ENCODE assay signal across 23 cellular contexts in the genomic region with DNA sequence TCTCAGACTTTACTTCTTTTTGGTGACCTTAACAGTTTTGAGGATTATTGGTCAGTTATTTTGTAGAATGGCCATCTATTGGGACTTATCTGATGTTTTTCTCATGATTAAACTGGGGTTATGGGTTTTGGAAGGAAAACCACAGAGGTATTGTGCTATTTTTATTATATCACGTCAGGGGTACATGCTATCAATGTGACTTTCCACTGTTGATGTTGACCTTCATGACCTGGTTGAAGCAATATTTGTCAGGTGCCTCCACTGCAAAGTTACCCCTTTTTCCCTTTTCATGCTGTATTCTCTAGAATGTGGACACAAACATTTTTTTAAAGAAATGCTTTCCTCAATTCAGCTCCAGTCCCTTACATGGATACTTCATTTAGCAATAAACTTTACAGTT.
A peak's percentile ranks its signal among the peaks of the same experiment; 100 is the strongest.
DNase-seq lines count a peak whose midpoint lies in the region; ATAC-seq and TF ChIP-seq lines count a peak whose summit lies in the region.
"Had no signal": no experiment of that assay in that cellular context is flagged by ENCODE, and none has a peak within 500 bp of the region (broad histone marks: within the 10 kb centered on the region; RNA-seq: fewer than 3 reads in every experiment).

No MANE protein-coding gene starts in this region.

- intact Hi-C loops in Right ventricle myocardium superior (cut with DNase I), result no loop called here
- intact Hi-C loops in Right ventricle myocardium inferior (cut with DNase I), result loop anchor here (10.0 kb wide), 1 partner anchor 156 kb away; the partner anchor contains the start of gene TSLP
- intact Hi-C loops in left ventricle myocardium inferior (cut with micrococcal nuclease), result no loop called here
- intact Hi-C loops in right cardiac atrium (cut with DNase I), result no loop called here
- intact Hi-C loops in IMR-90 (cut with micrococcal nuclease), result loop anchor here (5.0 kb wide), 2 partner anchors 151 to 154 kb away; partner anchors contain the start of gene TSLP

- no peak overlapping the region for H4K8ac ChIP-seq in IMR-90 (ENCODE audit: low read depth in 2 of 2, low read length in 2 of 2)

- no peak overlapping the region for H3K18ac ChIP-seq in IMR-90 (ENCODE audit: low read depth, low read length)

- H3K79me1 ChIP-seq in IMR-90 (ENCODE audit: low read depth in 1 of 2, low read length in 2 of 2), result no peaks in the 10 kb centered on the region

- H4K20me1 ChIP-seq in IMR-90 (ENCODE audit: insufficient read depth, low read length), result no peaks in the 10 kb centered on the region
- no peaks in the 10 kb centered on the region for H4K20me1 ChIP-seq in smooth muscle cell (ENCODE audit: low read depth)
- H4K20me1 ChIP-seq: BLaER1 treated with 17β-estradiol and CSF1 and Interleukin-3, amounts not matched to agents 10 nM and 100 nM had no signal

- H3K36me3 ChIP-seq in left ventricle myocardium inferior (no peaks in the 10 kb centered on the region), IMR-90 (ENCODE audit: control insufficient read depth, insufficient read depth, low read length) (no peaks in the 10 kb centered on the region), smooth muscle cell (ENCODE audit: low read depth) (no peaks in the 10 kb centered on the region)
- H3K36me3 ChIP-seq: BE2C; BLaER1 treated with 17β-estradiol and CSF1 and Interleukin-3, amounts not matched to agents 10 nM and 100 nM had no signal

- H3K9me1 ChIP-seq in IMR-90 (ENCODE audit: insufficient read depth, low read length), result peaks cover 4% of the 10 kb centered on the region; the same call in 1 of the 2 replicates

- peak overlapping the region; percentile 3; the same call in 1 of the 2 replicates for H3K4ac ChIP-seq in IMR-90 (ENCODE audit: low read depth, low read length)

- H2AFZ ChIP-seq in IMR-90 (replicated peaks; ENCODE audit: low read length, poor library complexity) (no peak overlapping the region), smooth muscle cell (ENCODE audit: low read depth) (no peak overlapping the region)
- H2AFZ ChIP-seq: GM23248 had no signal

- dilution Hi-C loops in IMR-90 (cut with HindIII; ENCODE audit: low sequenced_read_pairs, unreplicated experiment), result no loop called here

- H3K4me3 ChIP-seq in left ventricle myocardium inferior, result no peak overlapping the region
- H3K4me3 ChIP-seq in right cardiac atrium (ENCODE audit: low read length), result no peak overlapping the region
- no peak overlapping the region for H3K4me3 ChIP-seq in IMR-90 (ENCODE audit: insufficient read depth, low read depth, low read length)
- no peak overlapping the region for H3K4me3 ChIP-seq in smooth muscle cell
- H3K4me3 ChIP-seq: A549; BLaER1 treated with 17β-estradiol and CSF1 and Interleukin-3, amounts not matched to agents 10 nM and 100 nM; GM12878; GM23248 had no signal

- CTCF ChIA-PET in IMR-90 (lab: Yijun Ruan, JAX), result no interaction called here

- no peaks in the 10 kb centered on the region for H3K27me3 ChIP-seq in left ventricle myocardium inferior (ENCODE audit: low read depth)
- H3K27me3 ChIP-seq in right cardiac atrium (ENCODE audit: control insufficient read depth, insufficient read depth), result no peaks in the 10 kb centered on the region
- H3K27me3 ChIP-seq in IMR-90 (ENCODE audit: control insufficient read depth, insufficient read depth, low read length), result no peaks in the 10 kb centered on the region
- H3K27me3 ChIP-seq in smooth muscle cell (ENCODE audit: low read depth), result no peaks in the 10 kb centered on the region
- H3K27me3 ChIP-seq: BLaER1 treated with 17β-estradiol and CSF1 and Interleukin-3, amounts not matched to agents 10 nM and 100 nM had no signal

- H3K23ac ChIP-seq in IMR-90 (ENCODE audit: low read depth, low read length), result no peak overlapping the region

- TF ChIP-seq POLR2A in IMR-90 (IDR thresholded peaks at IDR 0.05; ENCODE audit: low read depth, low read length), result no peak

- in situ Hi-C loops in IMR-90 (cut with MboI; ENCODE audit: low sequenced_read_pairs), result no loop called here

- H2BK120ac ChIP-seq in IMR-90 (ENCODE audit: low read depth, low read length), result peak overlapping the region; percentile 50

- POLR2A ChIA-PET in IMR-90 (lab: Charles Lee; ENCODE audit: unreplicated experiment), result no interaction called here

- no peak overlapping the region for H3K4me2 ChIP-seq in IMR-90 (ENCODE audit: low read depth, low read length)
- H3K4me2 ChIP-seq in smooth muscle cell, result peak overlapping the region; percentile 78
- H3K4me2 ChIP-seq: A549; BLaER1 treated with 17β-estradiol and CSF1 and Interleukin-3, amounts not matched to agents 10 nM and 100 nM had no signal

- no peak overlapping the region for H2AK5ac ChIP-seq in IMR-90 (ENCODE audit: low read depth, low read length)

- H3K27ac ChIP-seq in left ventricle myocardium inferior (replicated peaks) (peak overlapping the region; percentile 82), right cardiac atrium (ENCODE audit: low read length) (no peak overlapping the region), IMR-90 (ENCODE audit: insufficient read depth, low read length) (no peak overlapping the region), smooth muscle cell (ENCODE audit: low read depth) (no peak overlapping the region)
- H3K27ac ChIP-seq: A549; BLaER1 treated with 17β-estradiol and CSF1 and Interleukin-3, amounts not matched to agents 10 nM and 100 nM; GM23248 had no signal

- H3K9me3 ChIP-seq in left ventricle myocardium inferior (replicated peaks) (no peaks in the 10 kb centered on the region), right cardiac atrium (ENCODE audit: control insufficient read depth, low read length) (no peaks in the 10 kb centered on the region), IMR-90 (ENCODE audit: control insufficient read depth, insufficient read depth, low read length) (no peaks in the 10 kb centered on the region), smooth muscle cell (replicated peaks; ENCODE audit: low read depth) (no peaks in the 10 kb centered on the region)
- H3K9me3 ChIP-seq: A549; BE2C; BLaER1 treated with 17β-estradiol and CSF1 and Interleukin-3, amounts not matched to agents 10 nM and 100 nM had no signal

- no peak overlapping the region; the same call in 1 of the 2 replicates for H4K91ac ChIP-seq in IMR-90 (ENCODE audit: insufficient read depth, low read depth, low read length)

- H3K9ac ChIP-seq in IMR-90 (ENCODE audit: low read depth, low read length) (no peak overlapping the region), smooth muscle cell (ENCODE audit: low read depth) (no peak overlapping the region)
- H3K9ac ChIP-seq: BLaER1 treated with 17β-estradiol and CSF1 and Interleukin-3, amounts not matched to agents 10 nM and 100 nM; GM23248 had no signal

- 37% methylated on average over 1 of the region's 1 CpG for WGBS in right cardiac atrium
- WGBS in IMR-90 (ENCODE audit: extremely low coverage in 2 of 2, insufficient read length in 1 of 2), 2 experiments, result no CpG with 5 or more reads among the region's 1 CpG
- WGBS in smooth muscle cell (ENCODE audit: low lambda C conversion rate), result 81% methylated on average over 1 of the region's 1 CpG

- DNase-seq in Right ventricle myocardium superior, result no peak
- no peak for DNase-seq in Right ventricle myocardium inferior (ENCODE audit: missing footprints)
- no peak for DNase-seq in left ventricle myocardium inferior
- DNase-seq in right cardiac atrium, result no peak
- DNase-seq in IMR-90, result no peak
- no peak for DNase-seq in smooth muscle cell (lab: John Stamatoyannopoulos, UW; ENCODE audit: unreplicated experiment)
- DNase-seq in germinal center (ENCODE audit: low spot score), result no peak
- DNase-seq: 8988T; ACHN; AML-193; BE2C; CD4-positive, alpha-beta T cell; CD8-positive, alpha-beta memory T cell; DMS 273 treated with DMSO at 0.1 percent for 48 hours; DMS79; EL; GDM1; GM23248; H7; HCEC 1CT had no signal

- H2BK20ac ChIP-seq in IMR-90 (ENCODE audit: low read depth, low read length), result peak overlapping the region; percentile 6; the same call in 1 of the 2 replicates

- H4K5ac ChIP-seq in IMR-90 (ENCODE audit: low read depth, low read length), result no peak overlapping the region

- no peaks in the 10 kb centered on the region for H3K79me2 ChIP-seq in smooth muscle cell (ENCODE audit: low read depth)

- H3K14ac ChIP-seq in IMR-90 (replicated peaks; ENCODE audit: low read depth, low read length), result no peak overlapping the region

- no peak for TF ChIP-seq RAD21 in IMR-90 (IDR thresholded peaks at IDR 0.05; ENCODE audit: low read length)

- H3F3A ChIP-seq in smooth muscle cell (ENCODE audit: low read depth), result no peaks in the 10 kb centered on the region

- H2AK9ac ChIP-seq in IMR-90 (replicated peaks; ENCODE audit: low read depth, low read length, poor library complexity), result no peak overlapping the region

- no TSS peak for BruUV-seq in IMR-90 (replicated peaks; lab: Mats Ljungman, UMichigan)

- no peak overlapping the region for H2BK5ac ChIP-seq in IMR-90 (ENCODE audit: low read depth, low read length, poor library complexity, severe bottlenecking)

- H2BK15ac ChIP-seq in IMR-90 (ENCODE audit: low read depth, low read length), result peak overlapping the region; percentile 4; the same call in 1 of the 3 replicates

- TF ChIP-seq CTCF in left ventricle myocardium inferior (IDR thresholded peaks at IDR 0.05; ENCODE audit: borderline replicate concordance) (no peak), IMR-90 (conservative IDR thresholded peaks at IDR 0.05; ENCODE audit: low read depth, low read length) (no peak), smooth muscle cell (IDR thresholded peaks at IDR 0.05; ENCODE audit: borderline replicate concordance, insufficient read depth, poor library complexity, severe bottlenecking) (no peak)

- H3K4me1 ChIP-seq in left ventricle myocardium inferior, result peaks cover 46% of the 10 kb centered on the region
- H3K4me1 ChIP-seq in right cardiac atrium (ENCODE audit: control insufficient read depth, insufficient read depth, low read length), result peaks cover 2% of the 10 kb centered on the region
- H3K4me1 ChIP-seq in IMR-90 (ENCODE audit: control insufficient read depth, insufficient read depth, low read length), result peaks cover 11% of the 10 kb centered on the region
- peaks cover 14% of the 10 kb centered on the region for H3K4me1 ChIP-seq in smooth muscle cell (ENCODE audit: low read depth)
- H3K4me1 ChIP-seq: A549, BE2C had no signal

- ATAC-seq in Right ventricle myocardium superior (ENCODE audit: poor library complexity) (peak; percentile 50), Right ventricle myocardium inferior (no peak), right cardiac atrium (no peak), IMR-90 (ENCODE audit: low read depth) (no peak)
- ATAC-seq: A549, GM12878 had no signal

- no peak overlapping the region for H3K56ac ChIP-seq in IMR-90 (ENCODE audit: extremely low read depth, insufficient read depth, low read length)

TF ChIP-seq in IMR-90, 13 proteins besides CTCF, POLR2A, EP300 and RAD21 (continues in another document):
- TF ChIP-seq SMC3 (IDR thresholded peaks at IDR 0.05; ENCODE audit: low read depth, low read length), result no peak
- TF ChIP-seq BHLHE40 (IDR thresholded peaks at IDR 0.05; ENCODE audit: low read depth, low read length), result no peak

Comparison
In these comparisons a context has a peak if more than half of its experiments do, and no peak if none do; other contexts are left out.
1. intact Hi-C loops: an anchor here in Right ventricle myocardium inferior (10.0 kb wide) and IMR-90 (5.0 kb wide); none called in Right ventricle myocardium superior, left ventricle myocardium inferior and right cardiac atrium.